In the genomic region with DNA sequence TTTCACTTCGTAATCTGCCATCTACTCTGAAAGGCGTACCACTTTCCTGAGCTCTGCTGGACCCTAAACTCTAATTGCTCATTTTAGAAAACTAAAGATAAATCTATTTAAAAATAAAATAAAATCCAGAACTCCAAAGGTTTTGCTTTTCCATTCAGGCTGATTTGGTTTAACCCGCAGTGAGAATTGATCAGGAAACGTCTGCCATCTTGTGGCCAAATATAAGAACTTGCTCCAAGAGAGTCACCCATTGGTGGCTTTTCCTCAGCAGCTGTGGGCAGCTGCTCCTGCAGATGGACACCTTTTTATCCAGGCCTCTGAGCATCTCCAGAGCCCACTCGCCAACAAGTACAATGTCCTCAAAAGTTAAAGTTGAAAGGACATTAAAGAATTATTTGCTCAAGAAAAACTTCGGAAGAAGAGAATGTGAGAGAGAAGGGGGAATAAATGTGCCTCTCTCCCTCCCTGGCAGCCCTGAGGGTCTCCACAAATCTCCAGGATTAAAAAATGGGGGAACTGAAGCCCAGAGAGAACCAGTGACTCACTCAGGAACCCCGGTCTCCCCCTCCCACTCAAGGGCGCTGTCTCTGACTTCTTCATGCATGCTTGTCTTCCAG, we compare ENCODE assay signal across 8 cellular contexts. TPM values are rescaled to one million over a fixed set of nuclear protein-coding genes. Genes with fewer than 3 reads are reported as not detected.
A peak's percentile ranks its signal among the peaks of the same experiment; 100 is the strongest.
DNase-seq lines count a peak whose midpoint lies in the region; ATAC-seq, FAIRE-seq and TF ChIP-seq lines count a peak whose summit lies in the region.

No MANE protein-coding gene starts in this region.

- H3K9me3 ChIP-seq in SU-DHL-6 (ENCODE audit: insufficient read depth, low read length): no peaks in the 10 kb centered on the region
- H3K9me3 ChIP-seq in endothelial cell of umbilical vein (replicated peaks; ENCODE audit: control insufficient read depth, insufficient read depth, low read length): no peaks in the 10 kb centered on the region

- no peak overlapping the region for H3K9ac ChIP-seq in SU-DHL-6 (ENCODE audit: low read length)
- no peak overlapping the region for H3K9ac ChIP-seq in endothelial cell of umbilical vein (replicated peaks; ENCODE audit: extremely low read depth, insufficient read depth, low read length)

- peak; percentile 60 for ATAC-seq in HG02610 (IDR thresholded peaks at IDR 0.05; ENCODE audit: unreplicated experiment)

- peak; percentile 47 for DNase-seq in 8988T
- DNase-seq in GM04503 (ENCODE audit: low read depth): peak; percentile 20
- DNase-seq in NCI-H146 treated with DMSO at 0.1 percent for 48 hours (lab: John Stamatoyannopoulos, UW; ENCODE audit: unreplicated experiment): peak; percentile 41
- peak; percentile 59 for DNase-seq in endothelial cell of umbilical vein (ENCODE audit: low read depth, low spot score)
- DNase-seq in midbrain (lab: John Stamatoyannopoulos, UW): peak; percentile 69
- DNase-seq in HK-2 (ENCODE audit: unreplicated experiment): no peak

- no peak overlapping the region for H3K4me3 ChIP-seq in SU-DHL-6 (ENCODE audit: insufficient read depth, low read length, poor library complexity, severe bottlenecking)
- no peak overlapping the region for H3K4me3 ChIP-seq in endothelial cell of umbilical vein (replicated peaks in 1 of 3; ENCODE audit: insufficient read depth in 1 of 3, low read depth in 1 of 3, low read length in 3 of 3)

- no peak overlapping the region for H3K4me2 ChIP-seq in SU-DHL-6 (ENCODE audit: low read depth, low read length, poor library complexity, severe bottlenecking)
- no peak overlapping the region for H3K4me2 ChIP-seq in endothelial cell of umbilical vein (ENCODE audit: insufficient read depth, low read length)

- no peaks in the 10 kb centered on the region for H4K20me1 ChIP-seq in SU-DHL-6 (ENCODE audit: low read depth, low read length)
- H4K20me1 ChIP-seq in endothelial cell of umbilical vein (replicated peaks; ENCODE audit: control insufficient read depth, extremely low read depth, insufficient read depth, low read length): no peaks in the 10 kb centered on the region

- intact Hi-C loops in endothelial cell of umbilical vein (cut with micrococcal nuclease): loop anchor here (1.0 to 5.0 kb wide), 6 partner anchors 145 to 1502 kb away; no protein-coding TSS in a partner anchor

- H3F3A ChIP-seq in SU-DHL-6 (ENCODE audit: insufficient read depth): no peaks in the 10 kb centered on the region

- TF ChIP-seq POLR2A in endothelial cell of umbilical vein (IDR thresholded peaks at IDR 0.05; ENCODE audit: low read depth, low read length): no peak

- dilution Hi-C loops in endothelial cell of umbilical vein (cut with MboI; ENCODE audit: extremely low pct_ligation_motif_present, low sequenced_read_pairs): no loop called here

- H3K27ac ChIP-seq in SU-DHL-6 (ENCODE audit: low read depth, low read length) (no peak overlapping the region), endothelial cell of umbilical vein (ENCODE audit: insufficient read depth, low read depth, low read length) (no peak overlapping the region)

- TF ChIP-seq CTCF in SU-DHL-6 (IDR thresholded peaks at IDR 0.05; ENCODE audit: insufficient read depth, low read length, poor library complexity, severe bottlenecking): peak; percentile 75
- peak; percentile 58 to 66 for TF ChIP-seq CTCF in endothelial cell of umbilical vein (IDR thresholded peaks at IDR 0.05; ENCODE audit: extremely low read depth in 1 of 2, insufficient read depth in 1 of 2, low read depth in 1 of 2, low read length in 2 of 2)

- no peaks in the 10 kb centered on the region for H3K9me2 ChIP-seq in SU-DHL-6 (replicated peaks; ENCODE audit: insufficient read depth, low read length)

- H3K36me3 ChIP-seq in SU-DHL-6 (ENCODE audit: low read length): no peaks in the 10 kb centered on the region
- no peaks in the 10 kb centered on the region for H3K36me3 ChIP-seq in endothelial cell of umbilical vein (ENCODE audit: control insufficient read depth in 2 of 2, extremely low read depth in 1 of 2, insufficient read depth in 2 of 2, low read length in 2 of 2)

- FAIRE-seq in endothelial cell of umbilical vein (lab: Jason Lieb, UNC): peak; percentile 85

- H3K9me1 ChIP-seq in endothelial cell of umbilical vein (replicated peaks; ENCODE audit: control insufficient read depth, extremely low read depth, insufficient read depth, low read length): no peaks in the 10 kb centered on the region

- H3K27me3 ChIP-seq in SU-DHL-6 (ENCODE audit: low read length) (no peaks in the 10 kb centered on the region), endothelial cell of umbilical vein (ENCODE audit: control insufficient read depth in 2 of 2, insufficient read depth in 2 of 2, low read length in 2 of 2) (no peaks in the 10 kb centered on the region)

- no peaks in the 10 kb centered on the region for H3K79me2 ChIP-seq in SU-DHL-6 (ENCODE audit: insufficient read depth, low read length)
- no peaks in the 10 kb centered on the region for H3K79me2 ChIP-seq in endothelial cell of umbilical vein (ENCODE audit: control insufficient read depth, insufficient read depth, low read length)

- BruUV-seq in endothelial cell of umbilical vein (replicated peaks; lab: Mats Ljungman, UMichigan): no TSS peak

- H2AFZ ChIP-seq in SU-DHL-6 (ENCODE audit: low read depth, low read length, severe bottlenecking) (no peak overlapping the region), endothelial cell of umbilical vein (ENCODE audit: low read depth, low read length) (no peak overlapping the region)

- POLR2A ChIA-PET in endothelial cell of umbilical vein (lab: Charles Lee): no interaction called here

- no peaks in the 10 kb centered on the region for H3K4me1 ChIP-seq in endothelial cell of umbilical vein (ENCODE audit: control insufficient read depth, extremely low read depth, insufficient read depth, low read length)

- CTCF ChIA-PET in endothelial cell of umbilical vein (lab: Charles Lee): interaction anchor here (0.6 to 6.9 kb wide), 37 partner anchors 10 to 1226 kb away, joined by 3 to 136 read pairs (median 4); partner anchors contain the start of gene RRAGA

TF ChIP-seq in endothelial cell of umbilical vein, 7 proteins besides CTCF, POLR2A, EP300 and RAD21:
- TF ChIP-seq POLR2AphosphoS5 (IDR thresholded peaks at IDR 0.05; ENCODE audit: insufficient read depth, low read depth, low read length) (no peak), GATA2 (IDR thresholded peaks at IDR 0.05; ENCODE audit: insufficient read depth, insufficient read length, low read depth, low read length) (no peak), FOS (IDR thresholded peaks at IDR 0.05; ENCODE audit: borderline replicate concordance, insufficient read depth, low read length) (no peak), JUN (IDR thresholded peaks at IDR 0.05; ENCODE audit: borderline replicate concordance, insufficient read depth, insufficient read length, low read depth) (no peak), MYC (IDR thresholded peaks at IDR 0.05; ENCODE audit: low read depth, low read length) (no peak), EZH2 (IDR thresholded peaks at IDR 0.05; ENCODE audit: borderline replicate concordance, low read depth, low read length, severe bottlenecking) (no peak)
- TF ChIP-seq, protein P1, sequence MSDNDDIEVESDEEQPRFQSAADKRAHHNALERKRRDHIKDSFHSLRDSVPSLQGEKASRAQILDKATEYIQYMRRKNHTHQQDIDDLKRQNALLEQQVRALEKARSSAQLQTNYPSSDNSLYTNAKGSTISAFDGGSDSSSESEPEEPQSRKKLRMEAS (IDR thresholded peaks at IDR 0.05; ENCODE audit: insufficient read depth, insufficient read length): no peak

RNA-seq across cellular contexts. Expression of gene SAXO1, which starts 4.1 kb away (rescaled TPM):
- not detected in 2 replicates for total RNA-seq in endothelial cell of umbilical vein
- not detected in 2 replicates for polyA plus RNA-seq in endothelial cell of umbilical vein
- polyA plus RNA-seq in endothelial cell of umbilical vein (2011; cell fraction: cytosol; rRNA removed): not detected in 2 replicates
- not detected in 2 replicates for polyA plus RNA-seq in endothelial cell of umbilical vein (2011; cell fraction: nucleus; rRNA removed)
- polyA plus RNA-seq in endothelial cell of umbilical vein (2012): 0.08 and 0.10 TPM in 2 replicates
- not detected in 2 replicates for polyA minus RNA-seq in endothelial cell of umbilical vein
- polyA minus RNA-seq in endothelial cell of umbilical vein (2011; cell fraction: cytosol; rRNA and poly(A)+ RNA removed): not detected
- not detected in 2 replicates for polyA minus RNA-seq in endothelial cell of umbilical vein (2011; cell fraction: nucleus; rRNA and poly(A)+ RNA removed)

RNA-seq across cellular contexts. Expression of gene RRAGA, which starts 20.3 kb away (rescaled TPM):
- total RNA-seq in endothelial cell of umbilical vein: 78.5 and 81.2 TPM in 2 replicates
- polyA plus RNA-seq in endothelial cell of umbilical vein: 88.3 and 95.6 TPM in 2 replicates
- 95.0 and 95.7 TPM in 2 replicates for polyA plus RNA-seq in endothelial cell of umbilical vein (2011; cell fraction: cytosol; rRNA removed)
- polyA plus RNA-seq in endothelial cell of umbilical vein (2011; cell fraction: nucleus; rRNA removed): 45.9 and 46.5 TPM in 2 replicates
- polyA plus RNA-seq in endothelial cell of umbilical vein (2012): 96.7 and 107 TPM in 2 replicates
- polyA minus RNA-seq in endothelial cell of umbilical vein: 88.0 and 101 TPM in 2 replicates
- 28.3 TPM for polyA minus RNA-seq in endothelial cell of umbilical vein (2011; cell fraction: cytosol; rRNA and poly(A)+ RNA removed)
- polyA minus RNA-seq in endothelial cell of umbilical vein (2011; cell fraction: nucleus; rRNA and poly(A)+ RNA removed): 23.0 and 31.7 TPM in 2 replicates
